7 cellular contexts compared by ENCODE assay signal in genomic region chr11:123457187-123457770, GRCh38. TPM values are rescaled to one million over a fixed set of nuclear protein-coding genes. Genes with fewer than 3 reads are reported as not detected.
DNase-seq lines count a peak whose midpoint lies in the region; ATAC-seq, FAIRE-seq and TF ChIP-seq lines count a peak whose summit lies in the region.

No MANE protein-coding gene starts in this region.

- no peak overlapping the region for H4K12ac ChIP-seq in trophoblast cell (ENCODE audit: low read depth, low read length)

- H3K4me3 ChIP-seq in OCI-LY7 (ENCODE audit: low read depth, low read length, poor library complexity, severe bottlenecking) = no peak overlapping the region
- H3K4me3 ChIP-seq in colonic mucosa = no peak overlapping the region
- no peak overlapping the region for H3K4me3 ChIP-seq in trophoblast cell (ENCODE audit: low read depth, low read length)

- no peak overlapping the region for H4K91ac ChIP-seq in trophoblast cell (ENCODE audit: low read depth, low read length)

- H3K9me2 ChIP-seq in OCI-LY7 (ENCODE audit: insufficient read depth, low read length) = no peaks in the 10 kb centered on the region

- no TSS peak for BruUV-seq in OCI-LY7 (replicated peaks; lab: Mats Ljungman, UMichigan)

- no peak overlapping the region for H2AK5ac ChIP-seq in trophoblast cell (ENCODE audit: low read length)

- intact Hi-C loops in OCI-LY7 (cut with micrococcal nuclease; ENCODE audit: unreplicated experiment) (no loop called here), colonic mucosa (cut with DNase I) (no loop called here)

- H3K9ac ChIP-seq in colonic mucosa (ENCODE audit: low read depth in 2 of 2, low read length in 2 of 2) (no peak overlapping the region), trophoblast cell (ENCODE audit: low read length) (no peak overlapping the region)

- no peak overlapping the region for H4K8ac ChIP-seq in trophoblast cell (ENCODE audit: low read depth, low read length)

- WGBS in trophoblast cell (ENCODE audit: extremely low coverage, insufficient coverage, insufficient read length) = no CpG with 5 or more reads among the region's 8 CpGs

- H2BK5ac ChIP-seq in trophoblast cell (ENCODE audit: low read depth, low read length, poor library complexity) = no peak overlapping the region

- H3K4me1 ChIP-seq in OCI-LY7 (ENCODE audit: insufficient read depth, low read length, poor library complexity, severe bottlenecking) = peaks cover 4% of the 10 kb centered on the region
- H3K4me1 ChIP-seq in colonic mucosa = no peaks in the 10 kb centered on the region
- H3K4me1 ChIP-seq in trophoblast cell (ENCODE audit: control insufficient read depth in 1 of 2, insufficient read depth in 2 of 2, low read length in 2 of 2) = peaks cover 12 to 15% of the 10 kb centered on the region in 2 experiments

- H2AFZ ChIP-seq in OCI-LY7 (ENCODE audit: low read length) (peak overlapping the region; percentile 81), trophoblast cell (ENCODE audit: insufficient read depth, low read length, poor library complexity) (no peak overlapping the region)

- no peak for DNase-seq in GM12892 (ENCODE audit: insufficient read length)
- no peak for DNase-seq in OCI-LY7 (ENCODE audit: low spot score)
- no peak for DNase-seq in colonic mucosa
- peak; percentile 66 to 72 for DNase-seq in trophoblast cell
- DNase-seq in AG08395 (ENCODE audit: low spot score) = no peak
- no peak for DNase-seq in activated CD4-positive, CD25-positive, alpha-beta regulatory T cell (lab: John Stamatoyannopoulos, UW)

- CTCF ChIA-PET in OCI-LY7 (lab: Charles Lee; ENCODE audit: unreplicated experiment) = no interaction called here

- no peaks in the 10 kb centered on the region for H3K27me3 ChIP-seq in colonic mucosa
- H3K27me3 ChIP-seq in trophoblast cell (ENCODE audit: insufficient read depth, low read length) = no peaks in the 10 kb centered on the region

- no peak overlapping the region for H2BK120ac ChIP-seq in trophoblast cell (ENCODE audit: insufficient read depth, low read length, poor library complexity)

- H3K23ac ChIP-seq in trophoblast cell (ENCODE audit: low read length) = no peak overlapping the region

- POLR2A ChIA-PET in OCI-LY7 (lab: Charles Lee) = no interaction called here

- H3K36me3 ChIP-seq in OCI-LY7 (ENCODE audit: insufficient read depth, low read length) (no peaks in the 10 kb centered on the region), colonic mucosa (no peaks in the 10 kb centered on the region), trophoblast cell (ENCODE audit: control insufficient read depth in 1 of 2, insufficient read depth in 2 of 2, low read length in 2 of 2) (no peaks in the 10 kb centered on the region)

- no peak overlapping the region for H3K14ac ChIP-seq in trophoblast cell (ENCODE audit: low read length)

- no peak for ATAC-seq in GM21576 (IDR thresholded peaks at IDR 0.05; ENCODE audit: unreplicated experiment)

- H3K79me1 ChIP-seq in trophoblast cell (ENCODE audit: low read length) = peaks cover 6% of the 10 kb centered on the region

- no peak overlapping the region for H3K27ac ChIP-seq in OCI-LY7 (ENCODE audit: low read depth, low read length, poor library complexity, severe bottlenecking)
- H3K27ac ChIP-seq in colonic mucosa = peak overlapping the region; percentile 21
- H3K27ac ChIP-seq in trophoblast cell (ENCODE audit: low read depth, low read length) = no peak overlapping the region

- TF ChIP-seq CTCF in OCI-LY7 (conservative IDR thresholded peaks at IDR 0.05; ENCODE audit: low read length) = no peak
- TF ChIP-seq CTCF in colonic mucosa (IDR thresholded peaks at IDR 0.05) = no peak

- no peak overlapping the region for H3K18ac ChIP-seq in trophoblast cell (ENCODE audit: low read length)

- TF ChIP-seq POLR2A in GM12892 (IDR thresholded peaks at IDR 0.05; ENCODE audit: low read depth, low read length) = no peak

- H3K4me2 ChIP-seq in OCI-LY7 (ENCODE audit: low read length) = no peak overlapping the region
- no peak overlapping the region for H3K4me2 ChIP-seq in trophoblast cell (ENCODE audit: low read length)

- H3K79me2 ChIP-seq in OCI-LY7 (ENCODE audit: insufficient read depth, low read depth, low read length) (no peaks in the 10 kb centered on the region), trophoblast cell (ENCODE audit: control insufficient read depth, insufficient read depth, low read length, poor library complexity) (no peaks in the 10 kb centered on the region)

- peak; percentile 90 for FAIRE-seq in GM12892 (lab: Jason Lieb, UNC)

- no peak overlapping the region for H2BK12ac ChIP-seq in trophoblast cell (ENCODE audit: low read length)

- H3K4ac ChIP-seq in trophoblast cell (ENCODE audit: low read depth, low read length) = no peak overlapping the region

- H3K9me3 ChIP-seq in OCI-LY7 (ENCODE audit: low read length) = no peaks in the 10 kb centered on the region
- no peaks in the 10 kb centered on the region for H3K9me3 ChIP-seq in colonic mucosa
- H3K9me3 ChIP-seq in trophoblast cell (ENCODE audit: insufficient read depth, low read depth, low read length) = peaks cover 3% of the 10 kb centered on the region

- no peaks in the 10 kb centered on the region for H4K20me1 ChIP-seq in OCI-LY7 (ENCODE audit: insufficient read depth, low read length)

RNA-seq across cellular contexts. Expression of gene GRAMD1B, which starts 27.2 kb away (rescaled TPM):
- polyA plus RNA-seq in GM12892 (2012; ENCODE audit: missing spikeins) = 15.5 TPM
- total RNA-seq in OCI-LY7 (2014; rRNA removed; shearing (Covaris generic)) = 0.16 TPM in 1 of 2 replicates, not detected in the other
- total RNA-seq in OCI-LY7 (2022) (not detected in 2 replicates), colonic mucosa (1 to 10 TPM; 1.7 to 1.9 TPM)
- 8.6 and 10.2 TPM in 2 replicates for polyA plus RNA-seq in trophoblast cell (2013)

Comparison
In these comparisons a context has a peak if more than half of its experiments do, and no peak if none do; other contexts are left out.
1. DNase-seq: peak in trophoblast cell (2 of 2); none in GM12892 (single experiment), OCI-LY7 (single experiment), colonic mucosa (single experiment), AG08395 (single experiment) and activated CD4-positive, CD25-positive, alpha-beta regulatory T cell (0 of 4).